8 cellular contexts compared by ENCODE assay signal in genomic region chr7:44638611-44639557, GRCh38. TPM values are rescaled to one million over a fixed set of nuclear protein-coding genes. Genes with fewer than 3 reads are reported as not detected.
DNase-seq lines count a peak whose midpoint lies in the region; ATAC-seq and TF ChIP-seq lines count a peak whose summit lies in the region.

No MANE protein-coding gene starts in this region.

- CTCF ChIA-PET in WTC11 (lab: Charles Lee) = interaction anchor here (0.8 to 1.7 kb wide), 4 partner anchors 22 to 497 kb away, joined by 3 to 4 read pairs (median 3); no protein-coding TSS in a partner anchor

- H3K9me3 Mint-ChIP-seq in WTC11 (no peaks in the 10 kb centered on the region), chondrocyte (ENCODE audit: low read depth) (no peaks in the 10 kb centered on the region)

- H3K4me3 Mint-ChIP-seq in WTC11 (no peak overlapping the region), chondrocyte (ENCODE audit: unreplicated experiment) (peak overlapping the region; percentile 46)

- DNase-seq in ELR (ENCODE audit: low read depth) (peak; percentile 94), KBM-7 (peak; percentile 82), WTC11 (ENCODE audit: low spot score) (peak; percentile 30), chondrocyte (ENCODE audit: low spot score) (no peak), lung microvascular endothelial cell (ENCODE audit: low read depth in 2 of 2) (peak; percentile 72 to 82), epidermal melanocyte (ENCODE audit: insufficient read length, low spot score) (no peak)
- DNase-seq in stimulated activated CD8-positive, alpha-beta memory T cell treated with anti-CD3 and anti-CD28 coated beads, Interleukin-4, amount 100 ng/mL, for 24 hours (ENCODE audit: low read depth) = peak; percentile 75

- TF ChIP-seq CTCF in WTC11 (IDR thresholded peaks at IDR 0.05) (no peak), chondrocyte (IDR thresholded peaks at IDR 0.05) (no peak)

- in situ Hi-C loops in KBM-7 (cut with MboI; ENCODE audit: low pct_unique_long_range_greater_than_20kb, low sequenced_read_pairs) = no loop called here

- H3K27me3 Mint-ChIP-seq in WTC11 (ENCODE audit: low read depth) = no peaks in the 10 kb centered on the region
- no peaks in the 10 kb centered on the region for H3K27me3 Mint-ChIP-seq in chondrocyte (ENCODE audit: low read depth)

- H3K36me3 Mint-ChIP-seq in WTC11 (no peaks in the 10 kb centered on the region), chondrocyte (ENCODE audit: low read depth) (peaks cover 2% of the 10 kb centered on the region)

- ATAC-seq in GM21619 (IDR thresholded peaks at IDR 0.05; ENCODE audit: unreplicated experiment) (peak; percentile 67), WTC11 (peak; percentile 71)

- H3K4me1 Mint-ChIP-seq in WTC11 = peaks cover 51% of the 10 kb centered on the region
- peaks cover 50% of the 10 kb centered on the region for H3K4me1 Mint-ChIP-seq in chondrocyte (ENCODE audit: low read depth)

- POLR2A ChIA-PET in WTC11 (lab: Charles Lee) = interaction anchor here (0.5 to 1.5 kb wide), 3 partner anchors 111 to 1092 kb away, joined by 3 to 5 read pairs (median 3); no protein-coding TSS in a partner anchor

- H3K27ac Mint-ChIP-seq in WTC11 (peak overlapping the region; percentile 96), chondrocyte (ENCODE audit: unreplicated experiment) (peak overlapping the region; percentile 99)

TF ChIP-seq in WTC11, 78 proteins besides CTCF, POLR2A, EP300 and RAD21:
- no peak for TF ChIP-seq ERG (CRISPR knock-in tag; IDR thresholded peaks at IDR 0.05)
- TF ChIP-seq, protein P1, sequence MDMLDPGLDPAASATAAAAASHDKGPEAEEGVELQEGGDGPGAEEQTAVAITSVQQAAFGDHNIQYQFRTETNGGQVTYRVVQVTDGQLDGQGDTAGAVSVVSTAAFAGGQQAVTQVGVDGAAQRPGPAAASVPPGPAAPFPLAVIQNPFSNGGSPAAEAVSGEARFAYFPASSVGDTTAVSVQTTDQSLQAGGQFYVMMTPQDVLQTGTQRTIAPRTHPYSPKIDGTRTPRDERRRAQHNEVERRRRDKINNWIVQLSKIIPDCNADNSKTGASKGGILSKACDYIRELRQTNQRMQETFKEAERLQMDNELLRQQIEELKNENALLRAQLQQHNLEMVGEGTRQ (CRISPR knock-in tag; IDR thresholded peaks at IDR 0.05) = no peak
- TF ChIP-seq NFYB (CRISPR knock-in tag; conservative IDR thresholded peaks at IDR 0.05; ENCODE audit: low read depth) = no peak
- no peak for TF ChIP-seq SOX15 (CRISPR knock-in tag; IDR thresholded peaks at IDR 0.05)
- TF ChIP-seq, protein P2, sequence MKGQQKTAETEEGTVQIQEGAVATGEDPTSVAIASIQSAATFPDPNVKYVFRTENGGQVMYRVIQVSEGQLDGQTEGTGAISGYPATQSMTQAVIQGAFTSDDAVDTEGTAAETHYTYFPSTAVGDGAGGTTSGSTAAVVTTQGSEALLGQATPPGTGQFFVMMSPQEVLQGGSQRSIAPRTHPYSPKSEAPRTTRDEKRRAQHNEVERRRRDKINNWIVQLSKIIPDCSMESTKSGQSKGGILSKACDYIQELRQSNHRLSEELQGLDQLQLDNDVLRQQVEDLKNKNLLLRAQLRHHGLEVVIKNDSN (CRISPR knock-in tag; IDR thresholded peaks at IDR 0.05) = no peak
- TF ChIP-seq, protein P3, sequence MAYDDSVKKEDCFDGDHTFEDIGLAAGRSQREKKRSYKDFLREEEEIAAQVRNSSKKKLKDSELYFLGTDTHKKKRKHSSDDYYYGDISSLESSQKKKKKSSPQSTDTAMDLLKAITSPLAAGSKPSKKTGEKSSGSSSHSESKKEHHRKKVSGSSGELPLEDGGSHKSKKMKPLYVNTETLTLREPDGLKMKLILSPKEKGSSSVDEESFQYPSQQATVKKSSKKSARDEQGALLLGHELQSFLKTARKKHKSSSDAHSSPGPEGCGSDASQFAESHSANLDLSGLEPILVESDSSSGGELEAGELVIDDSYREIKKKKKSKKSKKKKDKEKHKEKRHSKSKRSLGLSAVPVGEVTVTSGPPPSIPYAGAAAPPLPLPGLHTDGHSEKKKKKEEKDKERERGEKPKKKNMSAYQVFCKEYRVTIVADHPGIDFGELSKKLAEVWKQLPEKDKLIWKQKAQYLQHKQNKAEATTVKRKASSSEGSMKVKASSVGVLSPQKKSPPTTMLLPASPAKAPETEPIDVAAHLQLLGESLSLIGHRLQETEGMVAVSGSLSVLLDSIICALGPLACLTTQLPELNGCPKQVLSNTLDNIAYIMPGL (CRISPR knock-in tag; IDR thresholded peaks at IDR 0.05) = no peak
- TF ChIP-seq ZNF281 (CRISPR knock-in tag; IDR thresholded peaks at IDR 0.05) = no peak
- no peak for TF ChIP-seq ZNF138 (CRISPR knock-in tag; conservative IDR thresholded peaks at IDR 0.05)
- TF ChIP-seq MAX (CRISPR knock-in tag; IDR thresholded peaks at IDR 0.05) = no peak
- TF ChIP-seq ESRRA (CRISPR knock-in tag; IDR thresholded peaks at IDR 0.05; ENCODE audit: borderline replicate concordance) = no peak

RNA-seq across cellular contexts. Expression of gene OGDH, which starts 32.5 kb away (rescaled TPM):
- total RNA-seq in WTC11 (2021) = 79.6 to 90.5 TPM (median 89.7 TPM) in 3 replicates
- 80.0 to 128 TPM (median 83.7 TPM) in 3 replicates for total RNA-seq in chondrocyte
- 28.1 and 39.9 TPM in 2 replicates for total RNA-seq in lung microvascular endothelial cell

RNA-seq across cellular contexts. Expression of gene TMED4, which starts 56.9 kb away (rescaled TPM):
- 58.6 to 61.9 TPM (median 60.9 TPM) in 3 replicates for total RNA-seq in WTC11 (2021)
- 55.1 to 65.9 TPM (median 55.6 TPM) in 3 replicates for total RNA-seq in chondrocyte
- 50.6 and 77.8 TPM in 2 replicates for total RNA-seq in lung microvascular endothelial cell

Comparison
In these comparisons a context has a peak if more than half of its experiments do, and no peak if none do; other contexts are left out.
1. DNase-seq: peak in ELR (single experiment), KBM-7 (single experiment), WTC11 (single experiment), lung microvascular endothelial cell (2 of 2) and stimulated activated CD8-positive, alpha-beta memory T cell treated with anti-CD3 and anti-CD28 coated beads, Interleukin-4, amount 100 ng/mL, for 24 hours (single experiment); none in chondrocyte (single experiment) and epidermal melanocyte (single experiment).